21 cellular contexts compared by ENCODE assay signal in the genomic region with DNA sequence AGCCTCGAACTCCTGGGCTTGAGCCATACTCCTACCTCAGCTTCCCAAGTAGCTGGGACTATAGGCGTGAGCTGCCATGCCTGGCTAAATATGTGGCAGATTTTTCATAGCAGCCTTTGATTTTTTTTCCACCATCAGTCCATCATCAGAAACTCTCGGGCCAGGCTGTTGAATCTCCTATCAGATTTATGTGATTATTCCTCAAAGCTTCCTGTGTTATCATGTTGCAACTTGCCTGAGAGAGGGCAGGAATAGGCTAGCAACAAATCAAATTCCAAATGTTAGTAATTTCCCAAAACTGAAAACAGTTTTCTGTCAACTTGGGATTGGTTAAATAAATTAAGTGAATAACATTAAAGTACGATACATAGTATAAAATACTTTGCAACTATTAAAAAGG. TPM values are rescaled to one million over a fixed set of nuclear protein-coding genes. Genes with fewer than 3 reads are reported as not detected.
DNase-seq lines count a peak whose midpoint lies in the region; TF ChIP-seq lines count a peak whose summit lies in the region.
"Had no signal": no experiment of that assay in that cellular context is flagged by ENCODE, and none has a peak within 500 bp of the region (broad histone marks: within the 10 kb centered on the region; RNA-seq: fewer than 3 reads in every experiment).

No MANE protein-coding gene starts in this region.

- H3K4me1 ChIP-seq in OCI-LY7 (ENCODE audit: insufficient read depth, low read length, poor library complexity, severe bottlenecking) (peaks cover 17% of the 10 kb centered on the region), colonic mucosa (no peaks in the 10 kb centered on the region)

- no peaks in the 10 kb centered on the region for H4K20me1 ChIP-seq in OCI-LY7 (ENCODE audit: insufficient read depth, low read length)

- H3K4me3 Mint-ChIP-seq in brain (no peak overlapping the region), mesothelial cell of epicardium (no peak overlapping the region)
- H3K4me3 Mint-ChIP-seq: HFFc6 had no signal

- H3K27ac ChIP-seq in 22Rv1: peak overlapping the region; percentile 96; the same call in 1 of the 2 replicates
- H3K27ac ChIP-seq in OCI-LY7 (ENCODE audit: low read depth, low read length, poor library complexity, severe bottlenecking): no peak overlapping the region
- no peak overlapping the region for H3K27ac ChIP-seq in colonic mucosa
- H3K27ac ChIP-seq: BLaER1 treated with 17β-estradiol and CSF1 and Interleukin-3, amounts not matched to agents 10 nM and 100 nM; KMS-11; Peyer's patch had no signal

- intact Hi-C loops in OCI-LY7 (cut with micrococcal nuclease; ENCODE audit: unreplicated experiment): no loop called here
- intact Hi-C loops in colonic mucosa (cut with DNase I): no loop called here

- peaks cover 10% of the 10 kb centered on the region for H3K79me2 ChIP-seq in OCI-LY7 (ENCODE audit: insufficient read depth, low read depth, low read length)

- no peaks in the 10 kb centered on the region for H3K36me3 ChIP-seq in OCI-LY7 (ENCODE audit: insufficient read depth, low read length)
- no peaks in the 10 kb centered on the region for H3K36me3 ChIP-seq in colonic mucosa
- H3K36me3 ChIP-seq: Peyer's patch had no signal

- H3K4me2 ChIP-seq in OCI-LY7 (ENCODE audit: low read length): no peak overlapping the region
- H3K4me2 ChIP-seq: KMS-11 had no signal

- DNase-seq in NCI-H2171 (lab: John Stamatoyannopoulos, UW) (peak; percentile 26), mesothelial cell of epicardium (ENCODE audit: low spot score in 2 of 2, unreplicated experiment in 2 of 2) (no peak), C1 segment of cervical spinal cord (lab: John Stamatoyannopoulos, UW) (no peak), OCI-LY7 (ENCODE audit: low spot score) (no peak), colonic mucosa (no peak), dedifferentiated amniotic fluid mesenchymal stem cell (ENCODE audit: extremely low spot score) (no peak)
- DNase-seq: Caco-2, DMS53, HFFc6, NCI-H1048, NCI-H1436 treated with DMSO at 0.1 percent for 48 hours, NCI-H2081 treated with DMSO at 0.1 percent for 48 hours, NCI-H226, NCI-H748 treated with DMSO at 0.1 percent for 48 hours, Peyer's patch, SHP77 had no signal

- no peak overlapping the region for H2AFZ ChIP-seq in OCI-LY7 (ENCODE audit: low read length)

- H3K4me3 ChIP-seq in OCI-LY7 (ENCODE audit: low read depth, low read length, poor library complexity, severe bottlenecking): no peak overlapping the region
- H3K4me3 ChIP-seq in colonic mucosa: no peak overlapping the region
- H3K4me3 ChIP-seq: BLaER1 treated with 17β-estradiol and CSF1 and Interleukin-3, amounts not matched to agents 10 nM and 100 nM; Peyer's patch had no signal

- CTCF ChIA-PET in OCI-LY7 (lab: Charles Lee; ENCODE audit: unreplicated experiment): no interaction called here

- no peaks in the 10 kb centered on the region for H3K9me2 ChIP-seq in OCI-LY7 (ENCODE audit: insufficient read depth, low read length)

- POLR2A ChIA-PET in OCI-LY7 (lab: Charles Lee): interaction anchor here (0.6 to 0.7 kb wide), 3 partner anchors 18 to 298 kb away, joined by 3 to 4 read pairs (median 4); no protein-coding TSS in a partner anchor

- H3K27me3 Mint-ChIP-seq in brain (peaks cover 12% of the 10 kb centered on the region), mesothelial cell of epicardium (ENCODE audit: low read depth) (no peaks in the 10 kb centered on the region)

- H3K9me3 Mint-ChIP-seq in brain: no peaks in the 10 kb centered on the region
- no peaks in the 10 kb centered on the region for H3K9me3 Mint-ChIP-seq in mesothelial cell of epicardium
- H3K9me3 Mint-ChIP-seq: HFFc6 had no signal

- H3K27ac Mint-ChIP-seq in brain (peak overlapping the region in 4 of 5 experiments; percentile 39 to 86 (median 65)), mesothelial cell of epicardium (peak overlapping the region; percentile 39)
- H3K27ac Mint-ChIP-seq: HFFc6 had no signal

- H3K4me1 Mint-ChIP-seq in brain (peaks cover 60% of the 10 kb centered on the region), mesothelial cell of epicardium (peaks cover 27% of the 10 kb centered on the region)

- H3K9me3 ChIP-seq in OCI-LY7 (ENCODE audit: low read length) (no peaks in the 10 kb centered on the region), colonic mucosa (no peaks in the 10 kb centered on the region)
- H3K9me3 ChIP-seq: BLaER1 treated with 17β-estradiol and CSF1 and Interleukin-3, amounts not matched to agents 10 nM and 100 nM; Caco-2; Peyer's patch had no signal

- TF ChIP-seq CTCF in 22Rv1 (IDR thresholded peaks at IDR 0.05) (no peak), brain (conservative IDR thresholded peaks at IDR 0.05) (no peak), mesothelial cell of epicardium (IDR thresholded peaks at IDR 0.05; ENCODE audit: unreplicated experiment) (no peak), OCI-LY7 (conservative IDR thresholded peaks at IDR 0.05; ENCODE audit: low read length) (no peak), colonic mucosa (IDR thresholded peaks at IDR 0.05) (no peak)

- BruUV-seq in OCI-LY7 (replicated peaks; lab: Mats Ljungman, UMichigan): no TSS peak

- no peak overlapping the region for H3K9ac ChIP-seq in colonic mucosa (ENCODE audit: low read depth in 2 of 2, low read length in 2 of 2)
- H3K9ac ChIP-seq: BLaER1 treated with 17β-estradiol and CSF1 and Interleukin-3, amounts not matched to agents 10 nM and 100 nM; KMS-11 had no signal

- H3K36me3 Mint-ChIP-seq in brain (no peaks in the 10 kb centered on the region), mesothelial cell of epicardium (peaks cover 4% of the 10 kb centered on the region)

- H3K27me3 ChIP-seq in colonic mucosa: no peaks in the 10 kb centered on the region
- H3K27me3 ChIP-seq: BLaER1 treated with 17β-estradiol and CSF1 and Interleukin-3, amounts not matched to agents 10 nM and 100 nM; Peyer's patch had no signal

RNA-seq across cellular contexts. Expression of gene LRRC51, which starts 3.4 kb away (rescaled TPM):
- polyA plus RNA-seq in brain (ENCODE audit: insufficient read depth, low read depth, low replicate concordance): 40.8 TPM
- 3.0 to 5.2 TPM (median 4.3 TPM) in 3 replicates for total RNA-seq in mesothelial cell of epicardium
- 15.3 and 21.1 TPM in 2 replicates for total RNA-seq in OCI-LY7 (2014; rRNA removed; shearing (Covaris generic))
- total RNA-seq in OCI-LY7 (2022): 9.9 and 10.8 TPM in 2 replicates
- total RNA-seq in colonic mucosa: 10 to 100 TPM in 1 of 2 donors, 1 to 10 TPM in 1; 6.2 to 10.9 TPM

RNA-seq across cellular contexts. Expression of gene NUMA1, which starts 3.7 kb away (rescaled TPM):
- polyA plus RNA-seq in brain (ENCODE audit: insufficient read depth, low read depth, low replicate concordance): 419 TPM
- total RNA-seq in mesothelial cell of epicardium: 317 to 334 TPM (median 327 TPM) in 3 replicates
- total RNA-seq in OCI-LY7 (2014; rRNA removed; shearing (Covaris generic)): 159 and 160 TPM in 2 replicates
- total RNA-seq in OCI-LY7 (2022): 148 and 172 TPM in 2 replicates
- total RNA-seq in colonic mucosa: 100 to 1,000 TPM; 154 to 158 TPM

RNA-seq across cellular contexts. Expression of gene LAMTOR1, which starts 19.0 kb away (rescaled TPM):
- 180 TPM for polyA plus RNA-seq in brain (ENCODE audit: insufficient read depth, low read depth, low replicate concordance)
- total RNA-seq in mesothelial cell of epicardium: 69.1 to 76.5 TPM (median 74.2 TPM) in 3 replicates
- total RNA-seq in OCI-LY7 (2014; rRNA removed; shearing (Covaris generic)): 50.7 and 64.1 TPM in 2 replicates
- 58.6 and 61.8 TPM in 2 replicates for total RNA-seq in OCI-LY7 (2022)
- total RNA-seq in colonic mucosa: 10 to 100 TPM; 84.9 to 93.4 TPM

RNA-seq across cellular contexts. Expression of gene TOMT, which starts 21.6 kb away (rescaled TPM):
- polyA plus RNA-seq in brain (ENCODE audit: insufficient read depth, low read depth, low replicate concordance): not detected
- not detected in 3 replicates for total RNA-seq in mesothelial cell of epicardium
- total RNA-seq in OCI-LY7 (2014; rRNA removed; shearing (Covaris generic)): not detected in 2 replicates
- total RNA-seq in OCI-LY7 (2022): not detected in 2 replicates
- not detected for total RNA-seq in colonic mucosa
- total RNA-seq: Caco-2, HFFc6, M059J, Peyer's patch had no signal

RNA-seq across cellular contexts. Expression of gene ANAPC15, which starts 28.4 kb away (rescaled TPM):
- 105 TPM for polyA plus RNA-seq in brain (ENCODE audit: insufficient read depth, low read depth, low replicate concordance)
- 39.3 to 39.5 TPM (median 39.4 TPM) in 3 replicates for total RNA-seq in mesothelial cell of epicardium
- 48.2 and 77.7 TPM in 2 replicates for total RNA-seq in OCI-LY7 (2014; rRNA removed; shearing (Covaris generic))
- 61.2 and 62.4 TPM in 2 replicates for total RNA-seq in OCI-LY7 (2022)
- total RNA-seq in colonic mucosa: 10 to 100 TPM; 45.1 to 70.1 TPM
